ENCODE assay signal across 8 cellular contexts in genomic region chr1:155255243-155256100, GRCh38. TPM values are rescaled to one million over a fixed set of nuclear protein-coding genes. Genes with fewer than 3 reads are reported as not detected.
A peak's percentile ranks its signal among the peaks of the same experiment; 100 is the strongest.
DNase-seq lines count a peak whose midpoint lies in the region; ATAC-seq and TF ChIP-seq lines count a peak whose summit lies in the region.

ENTREP3 (minus strand) TSS chr1:155255483; CDS start chr1:155254877, 606 bp downstream.

- RAD21 ChIA-PET in HCT116 (lab: Charles Lee; ENCODE audit: low non-redundant PET in 1 of 2, low total read pairs in 2 of 2, uncharacterized antibody in 2 of 2, unreplicated experiment in 2 of 2) = no interaction called here

- peak within 1 kb of the TSS; percentile 81 for H3K9ac ChIP-seq in HCT116 (ENCODE audit: low read length)

- H3K4me1 ChIP-seq in HCT116 (ENCODE audit: control insufficient read depth in 1 of 2, insufficient read depth in 2 of 2, low read length in 2 of 2) = peaks cover 16 to 35% of the 10 kb centered on the region in 2 experiments; a peak in 3 of 4 replicates

- no peaks in the 10 kb centered on the region for H4K20me1 ChIP-seq in HCT116 (ENCODE audit: insufficient read depth)

- no TSS peak for BruUV-seq in HCT116 (replicated peaks; lab: Mats Ljungman, UMichigan)

- no peaks in the 10 kb centered on the region for H3K9me2 ChIP-seq in HCT116 (ENCODE audit: insufficient read depth)

- CTCF ChIA-PET in HCT116 (lab: Charles Lee) = interaction anchor here (0.5 kb wide), 1 partner anchor 61 kb away, joined by 3 read pairs; no protein-coding TSS in a partner anchor

- no peak for TF ChIP-seq RAD21 in HCT116 (IDR thresholded peaks at IDR 0.05; ENCODE audit: low read depth)

- H3K4me2 ChIP-seq in HCT116 (ENCODE audit: low read length) = peak within 1 kb of the TSS; percentile 95

- H3K36me3 ChIP-seq in HCT116 (ENCODE audit: control insufficient read depth in 1 of 2, insufficient read depth in 2 of 2, low read length in 2 of 2) = peaks cover 7 to 12% of the 10 kb centered on the region in 2 experiments; a peak in 3 of 4 replicates

- POLR2A ChIA-PET in HCT116 (lab: Charles Lee) = interaction anchor here (0.8 kb wide), 1 partner anchor 18 kb away, joined by 3 read pairs; the partner anchor contains the start of gene CLK2

- H3K27ac ChIP-seq in HCT116 (ENCODE audit: low read depth, low read length) = peak within 1 kb of the TSS; percentile 62

- TF ChIP-seq POLR2A in HCT116 (IDR thresholded peaks at IDR 0.05; ENCODE audit: borderline replicate concordance, extremely low read depth, insufficient read depth, insufficient read length) = no peak

- peak; percentile 78 for ATAC-seq in HCT116
- no peak for ATAC-seq in GM19328 (IDR thresholded peaks at IDR 0.05; ENCODE audit: unreplicated experiment)

- DNase-seq in DMS114 treated with DMSO at 0.1 percent for 48 hours (lab: John Stamatoyannopoulos, UW; ENCODE audit: unreplicated experiment) = peak; percentile 88
- no peak for DNase-seq in HCT116 (ENCODE audit: low read depth, low spot score)
- DNase-seq in NCI-H1930 (lab: John Stamatoyannopoulos, UW) = peak; percentile 67 to 79
- DNase-seq in T1000 (lab: John Stamatoyannopoulos, UW) = peak; percentile 74
- DNase-seq in astrocyte of the hippocampus (ENCODE audit: low read depth, low spot score) = peak; percentile 95
- peak; percentile 96 for DNase-seq in hepatic stellate cell (ENCODE audit: low spot score)
- DNase-seq in renal cortical epithelial cell (ENCODE audit: low read depth) = peak; percentile 48

- peak within 1 kb of the TSS; percentile 75 to 84 for H3K4me3 ChIP-seq in HCT116 (replicated peaks in 1 of 2; ENCODE audit: low read depth in 1 of 2, low read length in 2 of 2)

- 0 out of 6 replicates have a peak, but pooled peaks of 1 of the 3 experiments have one; percentile 10 for TF ChIP-seq CTCF in HCT116 (IDR thresholded peaks at IDR 0.05 in 2 of 3, conservative IDR thresholded peaks at IDR 0.05 in 1 of 3; ENCODE audit: borderline replicate concordance in 1 of 3, insufficient read depth in 1 of 3, low read depth in 2 of 3, low read length in 2 of 3)

- intact Hi-C loops in HCT116 (cut with micrococcal nuclease) = no loop called here

- no peaks in the 10 kb centered on the region for H3K9me3 ChIP-seq in HCT116 (ENCODE audit: control insufficient read depth in 1 of 2, insufficient read depth in 1 of 2, low read depth in 1 of 2, low read length in 2 of 2)

- H3K27me3 ChIP-seq in HCT116 (ENCODE audit: insufficient read depth, low read length) = no peaks in the 10 kb centered on the region

- H2AFZ ChIP-seq in HCT116 (ENCODE audit: low read depth, low read length, poor library complexity, severe bottlenecking) = no peak within 1 kb of the TSS

- H3K79me2 ChIP-seq in HCT116 (ENCODE audit: insufficient read depth, low read length) = peaks cover 15% of the 10 kb centered on the region; the same call in 1 of the 2 replicates

TF ChIP-seq in HCT116, 20 proteins besides CTCF, POLR2A, EP300 and RAD21:
- TF ChIP-seq JUND (IDR thresholded peaks at IDR 0.05) = no peak
- peak; percentile 89 for TF ChIP-seq YY1 (IDR thresholded peaks at IDR 0.05; ENCODE audit: extremely low read depth, insufficient replicate concordance, low read depth, low read length)
- TF ChIP-seq ZFX (IDR thresholded peaks at IDR 0.05) = peak; percentile 59; the same call in 1 of the 2 replicates
- TF ChIP-seq POLR2AphosphoS5 (IDR thresholded peaks at IDR 0.05; ENCODE audit: low read depth, low read length) = peak; percentile 93

RNA-seq across cellular contexts. Expression of gene ENTREP3, which starts in this region (rescaled TPM):
- total RNA-seq in HCT116 (2021; ENCODE audit: unreplicated experiment) (69.9 TPM), renal cortical epithelial cell (5.6 and 10.2 TPM in 2 replicates)
- polyA plus RNA-seq in HCT116 (2012) = 41.9 and 50.3 TPM in 2 replicates
